Comparison of ENCODE assay signal across 13 cellular contexts in genomic region chr11:117299351-117300300, GRCh38. TPM values are rescaled to one million over a fixed set of nuclear protein-coding genes. Genes with fewer than 3 reads are reported as not detected.
A peak's percentile ranks its signal among the peaks of the same experiment; 100 is the strongest.
DNase-seq lines count a peak whose midpoint lies in the region; ATAC-seq and TF ChIP-seq lines count a peak whose summit lies in the region.
"Had no signal": no experiment of that assay in that cellular context is flagged by ENCODE, and none has a peak within 500 bp of the region (broad histone marks: within the 10 kb centered on the region; RNA-seq: fewer than 3 reads in every experiment).

No MANE protein-coding gene starts in this region.

- DNase-seq in Right ventricle myocardium inferior (ENCODE audit: missing footprints), result no peak
- no peak for DNase-seq in right atrium auricular region (ENCODE audit: low spot score)
- DNase-seq in glutamatergic neuron, result peak; percentile 69
- no peak for DNase-seq in mucosa of gallbladder (ENCODE audit: low spot score)
- no peak for DNase-seq in NCI-H146 (lab: John Stamatoyannopoulos, UW)
- DNase-seq in upper lobe of right lung, result no peak
- DNase-seq in stimulated activated naive CD4-positive, alpha-beta T cell (lab: John Stamatoyannopoulos, UW), result no peak
- DNase-seq: activated CD4-positive, alpha-beta T cell treated with anti-CD3 and anti-CD28 coated beads, Interleukin-2, amount 50 U/mL, for 4 hours; activated naive CD4-positive, alpha-beta T cell treated with anti-CD3 and anti-CD28 coated beads for 36 hours; DND-41 had no signal

- H3K4me1 Mint-ChIP-seq in glutamatergic neuron (ENCODE audit: low read depth, unreplicated experiment) (peaks cover 24% of the 10 kb centered on the region), nephron (peaks cover 37% of the 10 kb centered on the region)

- H3K9me3 ChIP-seq in right atrium auricular region (no peaks in the 10 kb centered on the region), upper lobe of right lung (no peaks in the 10 kb centered on the region)
- H3K9me3 ChIP-seq: A549, transverse colon had no signal

- H3K36me3 ChIP-seq in right atrium auricular region (no peaks in the 10 kb centered on the region), upper lobe of right lung (peaks cover 6% of the 10 kb centered on the region)
- H3K36me3 ChIP-seq: transverse colon had no signal

- no peak overlapping the region for H3K27ac ChIP-seq in right atrium auricular region
- H3K27ac ChIP-seq in upper lobe of right lung, result no peak overlapping the region
- H3K27ac ChIP-seq: A549, transverse colon had no signal

- no peaks in the 10 kb centered on the region for H3K27me3 ChIP-seq in right atrium auricular region
- H3K27me3 ChIP-seq in upper lobe of right lung, result no peaks in the 10 kb centered on the region
- H3K27me3 ChIP-seq: transverse colon had no signal

- H3K36me3 Mint-ChIP-seq in glutamatergic neuron (ENCODE audit: unreplicated experiment) (peaks cover 4% of the 10 kb centered on the region), nephron (ENCODE audit: low read depth) (peaks cover 5% of the 10 kb centered on the region)

- peaks cover 10% of the 10 kb centered on the region for H3K9me3 Mint-ChIP-seq in glutamatergic neuron (ENCODE audit: unreplicated experiment)
- no peaks in the 10 kb centered on the region for H3K9me3 Mint-ChIP-seq in nephron
- H3K9me3 Mint-ChIP-seq: activated naive CD4-positive, alpha-beta T cell treated with anti-CD3 and anti-CD28 coated beads for 36 hours had no signal

- H3K4me3 ChIP-seq in right atrium auricular region, result peak overlapping the region in 1 of 2 donors; percentile 24
- no peak overlapping the region for H3K4me3 ChIP-seq in upper lobe of right lung
- H3K4me3 ChIP-seq: A549, transverse colon had no signal

- peak overlapping the region; percentile 63 for H3K4me3 Mint-ChIP-seq in glutamatergic neuron (ENCODE audit: unreplicated experiment)
- H3K4me3 Mint-ChIP-seq in nephron, result peak overlapping the region; percentile 32 to 64 (median 54)
- H3K4me3 Mint-ChIP-seq: activated naive CD4-positive, alpha-beta T cell treated with anti-CD3 and anti-CD28 coated beads for 36 hours had no signal

- H3K27ac Mint-ChIP-seq in glutamatergic neuron (ENCODE audit: unreplicated experiment) (peak overlapping the region; percentile 94), nephron (peak overlapping the region; percentile 93 to 98 (median 95))
- H3K27ac Mint-ChIP-seq: activated naive CD4-positive, alpha-beta T cell treated with anti-CD3 and anti-CD28 coated beads for 36 hours had no signal

- TF ChIP-seq CTCF in right atrium auricular region (IDR thresholded peaks at IDR 0.05) (no peak), glutamatergic neuron (IDR thresholded peaks at IDR 0.05; ENCODE audit: partially characterized antibody, unreplicated experiment) (no peak), nephron (IDR thresholded peaks at IDR 0.05; ENCODE audit: unreplicated experiment in 3 of 3) (no peak), upper lobe of right lung (IDR thresholded peaks at IDR 0.05) (no peak)

- peak; percentile 21 for ATAC-seq in Right ventricle myocardium inferior
- no peak for ATAC-seq in upper lobe of right lung

- intact Hi-C loops in Right ventricle myocardium inferior (cut with DNase I) (no loop called here), upper lobe of right lung (cut with DNase I) (no loop called here)

- H3K27me3 Mint-ChIP-seq in glutamatergic neuron (ENCODE audit: unreplicated experiment) (peaks cover 4% of the 10 kb centered on the region), nephron (ENCODE audit: low read depth) (peaks cover 7% of the 10 kb centered on the region)

- H3K4me1 ChIP-seq in right atrium auricular region (peaks cover 0 to 19% of the 10 kb centered on the region in 2 donors), upper lobe of right lung (no peaks in the 10 kb centered on the region)

RNA-seq across cellular contexts. Expression of gene BACE1-AS, which starts 8.5 kb away (rescaled TPM):
- 7.7 TPM for total RNA-seq in Right ventricle myocardium inferior
- 1 to 10 TPM; 7.5 to 9.0 TPM for total RNA-seq in right atrium auricular region
- 18.1 TPM for total RNA-seq in glutamatergic neuron (ENCODE audit: unreplicated experiment)
- 10.2 TPM for total RNA-seq in mucosa of gallbladder
- total RNA-seq in upper lobe of right lung, result 8.2 TPM

RNA-seq across cellular contexts. Expression of gene BACE1, which starts 16.4 kb away (rescaled TPM):
- total RNA-seq in Right ventricle myocardium inferior (10.7 TPM), right atrium auricular region (10 to 100 TPM; 11.9 to 20.3 TPM), glutamatergic neuron (ENCODE audit: unreplicated experiment) (47.4 TPM), mucosa of gallbladder (31.7 TPM), upper lobe of right lung (28.9 TPM)

RNA-seq across cellular contexts. Expression of gene CEP164, which starts 28.0 kb away (rescaled TPM):
- total RNA-seq in Right ventricle myocardium inferior, result 4.7 TPM
- 1 to 10 TPM; 3.3 to 7.6 TPM for total RNA-seq in right atrium auricular region
- 27.1 TPM for total RNA-seq in glutamatergic neuron (ENCODE audit: unreplicated experiment)
- total RNA-seq in mucosa of gallbladder, result 30.7 TPM
- 25.2 TPM for total RNA-seq in upper lobe of right lung
